ENCODE assay signal across 9 cellular contexts in the genomic region with DNA sequence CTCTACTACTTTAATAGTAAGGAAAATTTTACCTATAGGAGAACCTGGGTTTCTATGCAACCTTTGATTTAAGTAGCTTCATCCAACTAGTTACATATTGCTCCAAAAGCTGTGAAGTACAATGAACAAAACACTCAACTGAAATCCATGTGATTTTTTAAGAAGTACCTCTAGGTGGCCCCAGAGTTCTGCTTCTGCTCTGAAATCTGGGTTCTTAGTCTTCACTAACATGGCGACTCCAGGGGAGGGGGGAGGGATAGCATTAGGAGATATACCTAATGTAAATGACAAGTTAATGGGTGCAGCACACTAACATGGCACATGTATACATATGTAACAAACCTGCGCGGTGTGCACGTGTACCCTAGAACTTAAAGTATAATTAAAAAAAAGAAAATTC.
DNase-seq lines count a peak whose midpoint lies in the region; ATAC-seq, FAIRE-seq and TF ChIP-seq lines count a peak whose summit lies in the region.
"Had no signal": no experiment of that assay in that cellular context is flagged by ENCODE, and none has a peak within 500 bp of the region (broad histone marks: within the 10 kb centered on the region; RNA-seq: fewer than 3 reads in every experiment).

No MANE protein-coding gene starts in this region.

- H3K4me1 ChIP-seq in upper lobe of left lung = no peaks in the 10 kb centered on the region
- H3K4me1 ChIP-seq: parathyroid adenoma had no signal

- H3K4me1 Mint-ChIP-seq in activated CD4-positive, alpha-beta memory T cell treated with anti-CD3 and anti-CD28 coated beads for 36 hours (ENCODE audit: low read depth) = no peaks in the 10 kb centered on the region

- no peak for TF ChIP-seq POLR2A in upper lobe of left lung (IDR thresholded peaks at IDR 0.05)

- POLR2A ChIA-PET in activated CD4-positive, alpha-beta memory T cell treated with anti-CD3 and anti-CD28 coated beads for 36 hours (lab: Charles Lee) = no interaction called here

- no peaks in the 10 kb centered on the region for H3K9me3 ChIP-seq in upper lobe of left lung

- no peaks in the 10 kb centered on the region for H3K9me3 Mint-ChIP-seq in activated CD4-positive, alpha-beta memory T cell treated with anti-CD3 and anti-CD28 coated beads for 36 hours

- TF ChIP-seq CTCF in upper lobe of left lung (IDR thresholded peaks at IDR 0.05) = peak in 2 of 6 experiments; percentile 6 to 8

- H3K36me3 Mint-ChIP-seq in activated CD4-positive, alpha-beta memory T cell treated with anti-CD3 and anti-CD28 coated beads for 36 hours = no peaks in the 10 kb centered on the region

- H3K4me3 Mint-ChIP-seq in activated CD4-positive, alpha-beta memory T cell treated with anti-CD3 and anti-CD28 coated beads for 36 hours = no peak overlapping the region

- no peak for FAIRE-seq in frontal cortex (lab: Jason Lieb, UNC)

- no peak for TF ChIP-seq EP300 in upper lobe of left lung (IDR thresholded peaks at IDR 0.05)

- intact Hi-C loops in activated CD4-positive, alpha-beta memory T cell treated with anti-CD3 and anti-CD28 coated beads for 36 hours (cut with micrococcal nuclease) = loop anchor here (5.0 kb wide), 1 partner anchor 360 kb away; no protein-coding TSS in a partner anchor

- no peak overlapping the region for H3K27ac ChIP-seq in upper lobe of left lung
- H3K27ac ChIP-seq: parathyroid adenoma had no signal

- ATAC-seq in GM19372 (IDR thresholded peaks at IDR 0.05; ENCODE audit: low read depth, unreplicated experiment) = peak; percentile 71
- no peak for ATAC-seq in upper lobe of left lung (ENCODE audit: low FRiP score in 2 of 2)

- H3K27me3 ChIP-seq in upper lobe of left lung = no peaks in the 10 kb centered on the region

- CTCF ChIA-PET in activated CD4-positive, alpha-beta memory T cell treated with anti-CD3 and anti-CD28 coated beads for 36 hours (lab: Charles Lee) = interaction anchor here (0.7 to 1.5 kb wide), 3 partner anchors 174 to 1550 kb away, joined by 3 to 4 read pairs (median 3); no protein-coding TSS in a partner anchor

- 25 to 32% methylated on average over 4 of the region's 4 CpGs for WGBS in upper lobe of left lung, 2 donors

- H3K4me3 ChIP-seq in upper lobe of left lung = no peak overlapping the region

- no peaks in the 10 kb centered on the region for H3K27me3 Mint-ChIP-seq in activated CD4-positive, alpha-beta memory T cell treated with anti-CD3 and anti-CD28 coated beads for 36 hours

- no peak overlapping the region for H3K27ac Mint-ChIP-seq in activated CD4-positive, alpha-beta memory T cell treated with anti-CD3 and anti-CD28 coated beads for 36 hours

- DNase-seq in DMS53 (lab: John Stamatoyannopoulos, UW) (peak; percentile 80), HS-27A (ENCODE audit: low read depth) (peak; percentile 3), SK-N-DZ (ENCODE audit: low spot score) (peak; percentile 34), inferior parietal cortex (ENCODE audit: extremely low spot score) (peak; percentile 2), frontal cortex (ENCODE audit: low spot score in 2 of 2) (no peak), upper lobe of left lung (no peak)
- no peak for DNase-seq in activated CD4-positive, alpha-beta memory T cell treated with anti-CD3 and anti-CD28 coated beads for 36 hours

- H3K36me3 ChIP-seq in upper lobe of left lung = no peaks in the 10 kb centered on the region

Comparison
In these comparisons a context has a peak if more than half of its experiments do, and no peak if none do; other contexts are left out.
1. DNase-seq: peak in DMS53 (single experiment), HS-27A (single experiment), SK-N-DZ (single experiment) and inferior parietal cortex (single experiment); none in frontal cortex (0 of 2), upper lobe of left lung (0 of 2) and activated CD4-positive, alpha-beta memory T cell treated with anti-CD3 and anti-CD28 coated beads for 36 hours (single experiment).